9 cellular contexts compared by ENCODE assay signal in genomic region chr20:44388466-44389023, GRCh38. TPM values are rescaled to one million over a fixed set of nuclear protein-coding genes. Genes with fewer than 3 reads are reported as not detected.
A peak's percentile ranks its signal among the peaks of the same experiment; 100 is the strongest.
DNase-seq lines count a peak whose midpoint lies in the region; ATAC-seq and TF ChIP-seq lines count a peak whose summit lies in the region.
"Had no signal": no experiment of that assay in that cellular context is flagged by ENCODE, and none has a peak within 500 bp of the region (broad histone marks: within the 10 kb centered on the region; RNA-seq: fewer than 3 reads in every experiment).

No MANE protein-coding gene starts in this region.

- ATAC-seq in HG02588 (IDR thresholded peaks at IDR 0.05; ENCODE audit: unreplicated experiment), result no peak

- H3K27me3 ChIP-seq in osteoblast (ENCODE audit: insufficient read depth, low read length), result peaks cover 18% of the 10 kb centered on the region
- peaks cover 0 to 60% of the 10 kb centered on the region in 2 donors for H3K27me3 ChIP-seq in tibial artery

- peaks cover 5% of the 10 kb centered on the region for H3K4me1 Mint-ChIP-seq in activated T-helper 2 cell treated with anti-CD3 and anti-CD28 coated beads, Interferon-gamma antibody, Interleukin-2, Interleukin-4, amounts not matched to agents 10 μg/mL and 5 μg/mL and 100 μg/mL, durations not matched to agents 14 hours and 24 hours and 36 hours (ENCODE audit: low read depth)

- no peaks in the 10 kb centered on the region for H3K36me3 Mint-ChIP-seq in activated T-helper 2 cell treated with anti-CD3 and anti-CD28 coated beads, Interferon-gamma antibody, Interleukin-2, Interleukin-4, amounts not matched to agents 10 μg/mL and 5 μg/mL and 100 μg/mL, durations not matched to agents 14 hours and 24 hours and 36 hours (ENCODE audit: low read depth)

- H3K79me2 ChIP-seq in osteoblast (ENCODE audit: insufficient read depth, low read length), result no peaks in the 10 kb centered on the region

- no peak overlapping the region for H3K4me3 Mint-ChIP-seq in activated T-helper 2 cell treated with anti-CD3 and anti-CD28 coated beads, Interferon-gamma antibody, Interleukin-2, Interleukin-4, amounts not matched to agents 10 μg/mL and 5 μg/mL and 100 μg/mL, durations not matched to agents 14 hours and 24 hours and 36 hours (ENCODE audit: low read depth)

- H3K4me1 ChIP-seq in osteoblast (ENCODE audit: insufficient read depth, low read length), result peaks cover 3% of the 10 kb centered on the region
- peaks cover 0 to 10% (median 6%) of the 10 kb centered on the region in 4 donors for H3K4me1 ChIP-seq in tibial artery

- no peaks in the 10 kb centered on the region for H4K20me1 ChIP-seq in osteoblast (ENCODE audit: insufficient read depth, low read length)

- H3K27ac ChIP-seq in osteoblast (ENCODE audit: low read depth, low read length) (no peak overlapping the region), tibial artery (no peak overlapping the region)

- no peak overlapping the region for H2AFZ ChIP-seq in osteoblast (ENCODE audit: low read length)

- no peak overlapping the region for H3K27ac Mint-ChIP-seq in activated T-helper 2 cell treated with anti-CD3 and anti-CD28 coated beads, Interferon-gamma antibody, Interleukin-2, Interleukin-4, amounts not matched to agents 10 μg/mL and 5 μg/mL and 100 μg/mL, durations not matched to agents 14 hours and 24 hours and 36 hours

- peak overlapping the region; percentile 37 for H3K4me2 ChIP-seq in osteoblast (ENCODE audit: insufficient read depth, low read length)

- peak; percentile 86 for DNase-seq in GM13977 (ENCODE audit: low spot score)
- peak; percentile 51 for DNase-seq in Jurkat, Clone E6-1 (ENCODE audit: low read depth, low spot score)
- peak; percentile 68 to 72 for DNase-seq in SHP77 (lab: John Stamatoyannopoulos, UW)
- peak; percentile 62 for DNase-seq in activated T-helper 2 cell treated with anti-CD3 and anti-CD28 coated beads, Interferon-gamma antibody, Interleukin-2, Interleukin-4, amounts not matched to agents 10 μg/mL and 5 μg/mL and 100 μg/mL, durations not matched to agents 14 hours and 24 hours and 36 hours (ENCODE audit: low spot score)
- peak; percentile 74 for DNase-seq in germinal center (ENCODE audit: low spot score)
- peak; percentile 95 for DNase-seq in osteoblast (ENCODE audit: insufficient read length, low spot score, missing footprints)
- peak; percentile 49 to 76 for DNase-seq in tibial artery

- no peak overlapping the region for H3K4me3 ChIP-seq in Jurkat, Clone E6-1 (ENCODE audit: low read length)
- H3K4me3 ChIP-seq in osteoblast (ENCODE audit: insufficient read depth, low read length) (no peak overlapping the region), tibial artery (no peak overlapping the region)

- H3K9me3 ChIP-seq in osteoblast (ENCODE audit: low read depth, low read length) (no peaks in the 10 kb centered on the region), tibial artery (no peaks in the 10 kb centered on the region)

- intact Hi-C loops in activated T-helper 2 cell treated with anti-CD3 and anti-CD28 coated beads, Interferon-gamma antibody, Interleukin-2, Interleukin-4, amounts not matched to agents 10 μg/mL and 5 μg/mL and 100 μg/mL, durations not matched to agents 14 hours and 24 hours and 36 hours (cut with micrococcal nuclease), result loop anchor here (1.0 to 10.0 kb wide), 3 partner anchors 86 to 346 kb away; partner anchors contain the start of gene TTPAL
- intact Hi-C loops in tibial artery (cut with DNase I; ENCODE audit: low total_unique reads), result loop anchor here (5.0 to 10.0 kb wide), 4 partner anchors 76 to 356 kb away; partner anchors contain the start of gene KCNK15

- no peaks in the 10 kb centered on the region for H3K36me3 ChIP-seq in osteoblast (ENCODE audit: insufficient read depth, low read length)
- no peaks in the 10 kb centered on the region for H3K36me3 ChIP-seq in tibial artery

- TF ChIP-seq CTCF in GM13977 (IDR thresholded peaks at IDR 0.05; ENCODE audit: extremely low read depth, insufficient read depth, missing control alignments) (peak; percentile 91), osteoblast (IDR thresholded peaks at IDR 0.05; ENCODE audit: extremely low read depth, low read depth, low read length) (peak; percentile 84), tibial artery (IDR thresholded peaks at IDR 0.05) (peak; percentile 65 to 67)

- in situ Hi-C loops in GM13977 (cut with MboI; ENCODE audit: low pct_unique_long_range_greater_than_20kb, low sequenced_read_pairs, unreplicated experiment), result loop anchor here (25.0 kb wide), 1 partner anchor 224 kb away; no protein-coding TSS in a partner anchor

- H3K27me3 Mint-ChIP-seq in activated T-helper 2 cell treated with anti-CD3 and anti-CD28 coated beads, Interferon-gamma antibody, Interleukin-2, Interleukin-4, amounts not matched to agents 10 μg/mL and 5 μg/mL and 100 μg/mL, durations not matched to agents 14 hours and 24 hours and 36 hours (ENCODE audit: low read depth), result peaks cover 11% of the 10 kb centered on the region

- H3K9me3 Mint-ChIP-seq in activated T-helper 2 cell treated with anti-CD3 and anti-CD28 coated beads, Interferon-gamma antibody, Interleukin-2, Interleukin-4, amounts not matched to agents 10 μg/mL and 5 μg/mL and 100 μg/mL, durations not matched to agents 14 hours and 24 hours and 36 hours, result no peaks in the 10 kb centered on the region

RNA-seq across cellular contexts. Expression of gene HNF4A, which starts 33.0 kb away (rescaled TPM):
- not detected for polyA plus RNA-seq in Jurkat, Clone E6-1 (2012; ENCODE audit: insufficient read depth, insufficient read length)
- total RNA-seq in activated T-helper 2 cell treated with anti-CD3 and anti-CD28 coated beads, Interferon-gamma antibody, Interleukin-2, Interleukin-4, amounts not matched to agents 10 μg/mL and 5 μg/mL and 100 μg/mL, durations not matched to agents 14 hours and 24 hours and 36 hours, result not detected in 2 replicates
- not detected in 2 replicates for total RNA-seq in osteoblast
- total RNA-seq: skeletal muscle tissue had no signal

RNA-seq across cellular contexts. Expression of gene R3HDML, which starts 51.7 kb away (rescaled TPM):
- polyA plus RNA-seq in Jurkat, Clone E6-1 (2012; ENCODE audit: insufficient read depth, insufficient read length), result not detected
- total RNA-seq in activated T-helper 2 cell treated with anti-CD3 and anti-CD28 coated beads, Interferon-gamma antibody, Interleukin-2, Interleukin-4, amounts not matched to agents 10 μg/mL and 5 μg/mL and 100 μg/mL, durations not matched to agents 14 hours and 24 hours and 36 hours, result not detected in 2 replicates
- not detected in 2 replicates for total RNA-seq in osteoblast
- total RNA-seq: skeletal muscle tissue had no signal
